Comparison of ENCODE assay signal across 25 cellular contexts in genomic region chr13:99909836-99910619, GRCh38.
DNase-seq lines count a peak whose midpoint lies in the region; ATAC-seq and TF ChIP-seq lines count a peak whose summit lies in the region.
"Had no signal": no experiment of that assay in that cellular context is flagged by ENCODE, and none has a peak within 500 bp of the region (broad histone marks: within the 10 kb centered on the region; RNA-seq: fewer than 3 reads in every experiment).

No MANE protein-coding gene starts in this region.

- H3K9me3 ChIP-seq in neural progenitor cell (ENCODE audit: low read depth) = no peaks in the 10 kb centered on the region
- H3K9me3 ChIP-seq: adrenal gland had no signal

- H3K9ac ChIP-seq in neural progenitor cell = no peak overlapping the region
- H3K9ac ChIP-seq: KMS-11 had no signal

- peaks cover 13% of the 10 kb centered on the region for H3K36me3 Mint-ChIP-seq in T-helper 1 cell treated with Interleukin-12 subunit alpha and Interleukin-12 subunit beta and Interleukin-4 antibody, amounts not matched to agents 30 μg/mL and 1 μg/mL, for 36 hours (ENCODE audit: low read depth)
- H3K36me3 Mint-ChIP-seq in brain (no peaks in the 10 kb centered on the region), neural progenitor cell (peaks cover 6% of the 10 kb centered on the region)

- H3F3A ChIP-seq in neural progenitor cell (ENCODE audit: low read depth) = peaks cover 37% of the 10 kb centered on the region

- H3K9me3 Mint-ChIP-seq in T-helper 1 cell treated with Interleukin-12 subunit alpha and Interleukin-12 subunit beta and Interleukin-4 antibody, amounts not matched to agents 30 μg/mL and 1 μg/mL, for 36 hours = peaks cover 5% of the 10 kb centered on the region
- H3K9me3 Mint-ChIP-seq in brain = peaks cover 0 to 2% (median 0%) of the 10 kb centered on the region in 5 experiments
- peaks cover 2% of the 10 kb centered on the region for H3K9me3 Mint-ChIP-seq in neural progenitor cell
- H3K9me3 Mint-ChIP-seq: CD8-positive, alpha-beta memory T cell had no signal

- H3K79me2 ChIP-seq in neural progenitor cell (ENCODE audit: low read depth) = no peaks in the 10 kb centered on the region

- H3K27ac ChIP-seq in neural progenitor cell = no peak overlapping the region
- H3K27ac ChIP-seq: adrenal gland, KMS-11, SJSA1 had no signal

- H2AFZ ChIP-seq in neural progenitor cell (replicated peaks) = no peak overlapping the region

- H3K27ac Mint-ChIP-seq in T-helper 1 cell treated with Interleukin-12 subunit alpha and Interleukin-12 subunit beta and Interleukin-4 antibody, amounts not matched to agents 30 μg/mL and 1 μg/mL, for 36 hours = peak overlapping the region; percentile 50
- H3K27ac Mint-ChIP-seq in brain (peak overlapping the region in 3 of 5 experiments; percentile 6 to 48 (median 28)), neural progenitor cell (peak overlapping the region; percentile 97)
- H3K27ac Mint-ChIP-seq: nephron, progenitor cell of endocrine pancreas had no signal

- no peaks in the 10 kb centered on the region for H4K20me1 ChIP-seq in neural progenitor cell (ENCODE audit: low read depth)

- H3K4me3 ChIP-seq in neural progenitor cell = no peak overlapping the region
- H3K4me3 ChIP-seq: adrenal gland, SJSA1 had no signal

- H3K27me3 ChIP-seq in neural progenitor cell = no peaks in the 10 kb centered on the region

- H3K4me2 ChIP-seq in neural progenitor cell = no peak overlapping the region
- H3K4me2 ChIP-seq: KMS-11 had no signal

- H3K36me3 ChIP-seq in neural progenitor cell = no peaks in the 10 kb centered on the region
- H3K36me3 ChIP-seq: adrenal gland, SJSA1 had no signal

- peaks cover 42% of the 10 kb centered on the region for H3K4me1 Mint-ChIP-seq in T-helper 1 cell treated with Interleukin-12 subunit alpha and Interleukin-12 subunit beta and Interleukin-4 antibody, amounts not matched to agents 30 μg/mL and 1 μg/mL, for 36 hours (ENCODE audit: low read depth)
- H3K4me1 Mint-ChIP-seq in brain (peaks cover 26% of the 10 kb centered on the region), neural progenitor cell (peaks cover 64% of the 10 kb centered on the region)

- no peak overlapping the region for H3K4me3 Mint-ChIP-seq in T-helper 1 cell treated with Interleukin-12 subunit alpha and Interleukin-12 subunit beta and Interleukin-4 antibody, amounts not matched to agents 30 μg/mL and 1 μg/mL, for 36 hours
- H3K4me3 Mint-ChIP-seq in brain = no peak overlapping the region
- peak overlapping the region; percentile 36 for H3K4me3 Mint-ChIP-seq in neural progenitor cell
- H3K4me3 Mint-ChIP-seq: CD8-positive, alpha-beta memory T cell; H9; nephron had no signal

- no peak for ATAC-seq in GM19351 (IDR thresholded peaks at IDR 0.05; ENCODE audit: unreplicated experiment)
- ATAC-seq: PC-3 had no signal

- peaks cover 7% of the 10 kb centered on the region for H3K27me3 Mint-ChIP-seq in T-helper 1 cell treated with Interleukin-12 subunit alpha and Interleukin-12 subunit beta and Interleukin-4 antibody, amounts not matched to agents 30 μg/mL and 1 μg/mL, for 36 hours (ENCODE audit: low read depth)
- H3K27me3 Mint-ChIP-seq in brain (peaks cover 17% of the 10 kb centered on the region), neural progenitor cell (ENCODE audit: insufficient read depth, low read depth) (peaks cover 3% of the 10 kb centered on the region)

- peaks cover 36% of the 10 kb centered on the region for H3K4me1 ChIP-seq in neural progenitor cell
- H3K4me1 ChIP-seq: adrenal gland, SJSA1 had no signal

- no peak for TF ChIP-seq CTCF in brain (conservative IDR thresholded peaks at IDR 0.05)
- TF ChIP-seq CTCF in neural progenitor cell (IDR thresholded peaks at IDR 0.05) = no peak

- no peak for DNase-seq in T-helper 1 cell
- DNase-seq in NCI-H146 treated with DMSO at 0.1 percent for 48 hours (lab: John Stamatoyannopoulos, UW; ENCODE audit: unreplicated experiment) = peak; percentile 60
- no peak for DNase-seq in neural progenitor cell (ENCODE audit: low spot score)
- no peak for DNase-seq in SK-N-DZ (ENCODE audit: low spot score)
- DNase-seq in NCI-H510A treated with DMSO at 0.1 percent for 48 hours (lab: John Stamatoyannopoulos, UW) = no peak
- DNase-seq: activated effector memory CD4-positive, alpha-beta T cell treated with anti-CD3 and anti-CD28 coated beads, Interleukin-2, amount 50 U/mL, for 16 hours; CD8-positive, alpha-beta memory T cell; cerebellar nuclear complex; effector memory CD4-positive, alpha-beta T cell; H9; head of caudate nucleus; islet precursor cell; NCI-H1105 treated with DMSO at 0.1 percent for 48 hours; NCI-H2227 treated with DMSO at 0.1 percent for 48 hours; PC-3; small intestine; stimulated activated CD4-positive, alpha-beta T cell treated with anti-CD3 and anti-CD28 coated beads, Interleukin-4, amount 100 ng/mL, for 1 hour had no signal

Comparison
In these comparisons a context has a peak if more than half of its experiments do, and no peak if none do; other contexts are left out.
1. H3K27ac Mint-ChIP-seq: peak in every context shown above with its lines; median percentile 97 in neural progenitor cell; 50 in T-helper 1 cell treated with Interleukin-12 subunit alpha and Interleukin-12 subunit beta and Interleukin-4 antibody, amounts not matched to agents 30 μg/mL and 1 μg/mL, for 36 hours; 28 in brain.